Comparison of ENCODE assay signal across 29 cellular contexts in the genomic region with DNA sequence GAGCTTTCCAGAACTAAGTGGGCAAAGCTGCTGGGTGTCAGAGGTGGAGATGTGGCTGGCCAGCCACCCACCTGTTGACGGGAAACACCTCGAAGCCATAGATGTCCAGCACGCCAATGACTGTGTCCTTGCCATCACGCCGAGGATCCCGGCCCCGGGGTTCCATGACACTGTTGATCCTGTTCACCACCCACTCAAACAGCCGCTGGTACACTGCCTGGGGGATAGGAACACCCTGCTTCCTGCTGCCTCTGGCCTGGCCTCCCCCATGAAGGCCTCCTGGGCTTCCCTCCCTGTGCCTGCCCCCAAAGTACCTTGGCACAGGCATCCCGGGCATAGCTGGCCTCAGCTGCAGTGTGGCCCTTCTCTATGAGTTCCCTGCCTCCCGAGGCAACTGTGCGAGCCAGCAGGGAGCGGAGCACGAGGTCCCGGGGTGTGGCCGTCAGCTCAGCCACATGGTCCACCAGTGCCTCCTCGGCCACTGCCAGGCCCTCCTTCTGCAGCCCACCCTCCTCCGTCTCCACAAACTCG. TPM values are rescaled to one million over a fixed set of nuclear protein-coding genes. Genes with fewer than 3 reads are reported as not detected.
DNase-seq lines count a peak whose midpoint lies in the region; ATAC-seq and TF ChIP-seq lines count a peak whose summit lies in the region.
"Had no signal": no experiment of that assay in that cellular context is flagged by ENCODE, and none has a peak within 500 bp of the region (broad histone marks: within the 10 kb centered on the region; RNA-seq: fewer than 3 reads in every experiment).

No MANE protein-coding gene starts in this region.

- no peak overlapping the region for H3K27ac ChIP-seq in ascending aorta
- H3K27ac ChIP-seq: esophagus muscularis mucosa, left ventricle myocardium inferior, parathyroid adenoma, SK-N-MC, tibial artery had no signal

- no peak overlapping the region for H3K4me3 Mint-ChIP-seq in activated CD4-positive, alpha-beta T cell treated with anti-CD3 and anti-CD28 coated beads for 36 hours
- H3K4me3 Mint-ChIP-seq in Calu3 (ENCODE audit: low read depth, unreplicated experiment): no peak overlapping the region
- H3K4me3 Mint-ChIP-seq: activated CD8-positive, alpha-beta memory T cell treated with anti-CD3 and anti-CD28 coated beads, Interleukin-2, amount 10 ng/mL, durations not matched to agents 7 days and 5 days; activated naive CD8-positive, alpha-beta T cell treated with anti-CD3 and anti-CD28 coated beads, Interleukin-2, amount 10 ng/mL, durations not matched to agents 7 days and 5 days; activated T-helper 17 cell treated with anti-CD3 and anti-CD28 coated beads, Interleukin-2, amount 50 U/mL, for 72 hours; CD4-positive, alpha-beta T cell; GM23338; neural crest cell had no signal

- H3K27me3 Mint-ChIP-seq in activated CD4-positive, alpha-beta T cell treated with anti-CD3 and anti-CD28 coated beads for 36 hours: no peaks in the 10 kb centered on the region
- peaks cover 17% of the 10 kb centered on the region for H3K27me3 Mint-ChIP-seq in Calu3 (ENCODE audit: unreplicated experiment)
- H3K27me3 Mint-ChIP-seq: activated CD8-positive, alpha-beta memory T cell treated with anti-CD3 and anti-CD28 coated beads, Interleukin-2, amount 10 ng/mL, durations not matched to agents 7 days and 5 days; activated naive CD8-positive, alpha-beta T cell treated with anti-CD3 and anti-CD28 coated beads, Interleukin-2, amount 10 ng/mL, durations not matched to agents 7 days and 5 days; activated T-helper 17 cell treated with anti-CD3 and anti-CD28 coated beads, Interleukin-2, amount 50 U/mL, for 72 hours; CD4-positive, alpha-beta T cell had no signal

- no peaks in the 10 kb centered on the region for H3K27me3 ChIP-seq in ascending aorta

- no peak overlapping the region for H3K27ac Mint-ChIP-seq in activated CD4-positive, alpha-beta T cell treated with anti-CD3 and anti-CD28 coated beads for 36 hours
- no peak overlapping the region for H3K27ac Mint-ChIP-seq in Calu3 (ENCODE audit: unreplicated experiment)
- H3K27ac Mint-ChIP-seq: activated CD8-positive, alpha-beta memory T cell treated with anti-CD3 and anti-CD28 coated beads, Interleukin-2, amount 10 ng/mL, durations not matched to agents 7 days and 5 days; activated naive CD8-positive, alpha-beta T cell treated with anti-CD3 and anti-CD28 coated beads, Interleukin-2, amount 10 ng/mL, durations not matched to agents 7 days and 5 days; activated T-helper 17 cell treated with anti-CD3 and anti-CD28 coated beads, Interleukin-2, amount 50 U/mL, for 72 hours; CD4-positive, alpha-beta T cell; GM23338 had no signal

- H3K4me3 ChIP-seq in ascending aorta: no peak overlapping the region
- H3K4me3 ChIP-seq: esophagus muscularis mucosa, GM23338, left ventricle myocardium inferior, SK-N-MC, tibial artery had no signal

- H3K4me1 ChIP-seq in ascending aorta: no peaks in the 10 kb centered on the region
- H3K4me1 ChIP-seq: esophagus muscularis mucosa, left ventricle myocardium inferior, parathyroid adenoma, tibial artery had no signal

- intact Hi-C loops in activated CD4-positive, alpha-beta T cell treated with anti-CD3 and anti-CD28 coated beads for 36 hours (cut with DNase I, micrococcal nuclease): no loop called here
- intact Hi-C loops in posterior vena cava (cut with DNase I): loop anchor here (10.0 kb wide), 2 partner anchors 134 to 164 kb away; no protein-coding TSS in a partner anchor
- intact Hi-C loops in ascending aorta (cut with DNase I): loop anchor here (5.0 kb wide), 1 partner anchor 167 kb away; no protein-coding TSS in a partner anchor
- intact Hi-C loops in Calu3 (cut with micrococcal nuclease; ENCODE audit: unreplicated experiment): no loop called here

- H3K4me1 Mint-ChIP-seq in activated CD4-positive, alpha-beta T cell treated with anti-CD3 and anti-CD28 coated beads for 36 hours: peaks cover 34% of the 10 kb centered on the region
- H3K4me1 Mint-ChIP-seq in Calu3 (ENCODE audit: low read depth, unreplicated experiment): no peaks in the 10 kb centered on the region
- H3K4me1 Mint-ChIP-seq: GM23338, neural crest cell had no signal

- no peaks in the 10 kb centered on the region for H3K9me3 Mint-ChIP-seq in activated CD4-positive, alpha-beta T cell treated with anti-CD3 and anti-CD28 coated beads for 36 hours (ENCODE audit: low read depth)
- H3K9me3 Mint-ChIP-seq in Calu3 (ENCODE audit: low read depth, unreplicated experiment): no peaks in the 10 kb centered on the region
- H3K9me3 Mint-ChIP-seq: activated naive CD8-positive, alpha-beta T cell treated with anti-CD3 and anti-CD28 coated beads, Interleukin-2, amount 10 ng/mL, durations not matched to agents 7 days and 5 days; activated T-helper 17 cell treated with anti-CD3 and anti-CD28 coated beads, Interleukin-2, amount 50 U/mL, for 72 hours; CD4-positive, alpha-beta T cell; GM23338; neural crest cell had no signal

- peaks cover 0 to 2% of the 10 kb centered on the region in 2 donors for H3K36me3 ChIP-seq in ascending aorta
- H3K36me3 ChIP-seq: esophagus muscularis mucosa, left ventricle myocardium inferior had no signal

- POLR2A ChIA-PET in activated CD4-positive, alpha-beta T cell treated with anti-CD3 and anti-CD28 coated beads for 36 hours (lab: Charles Lee): interaction anchor here (0.6 kb wide), 1 partner anchor 30 kb away, joined by 3 read pairs; no protein-coding TSS in a partner anchor

- DNase-seq in activated CD4-positive, alpha-beta T cell treated with anti-CD3 and anti-CD28 coated beads for 36 hours: peak; percentile 16
- no peak for DNase-seq in activated CD4-positive, alpha-beta T cell treated with anti-CD3 and anti-CD28 coated beads, Interleukin-2, amount 50 U/mL, for 4 hours
- DNase-seq in stimulated activated CD4-positive, alpha-beta T cell treated with anti-CD3 and anti-CD28 coated beads, Interleukin-15, amount 100 ng/mL, for 24 hours: peak; percentile 21
- DNase-seq in stimulated activated CD4-positive, alpha-beta T cell treated with anti-CD3 and anti-CD28 coated beads, Interleukin-1b, Interleukin-23, amount 100 ng/mL, for 48 hours: no peak
- peak; percentile 80 for DNase-seq in posterior vena cava (ENCODE audit: low spot score)
- no peak for DNase-seq in ascending aorta (ENCODE audit: low spot score in 2 of 2)
- no peak for DNase-seq in Calu3
- DNase-seq: 8988T; activated CD4-positive, alpha-beta T cell treated with anti-CD3 and anti-CD28 coated beads for 1 hour; activated CD8-positive, alpha-beta memory T cell treated with anti-CD3 and anti-CD28 coated beads, Interleukin-2, amount 10 ng/mL, durations not matched to agents 7 days and 5 days; activated naive CD8-positive, alpha-beta T cell treated with anti-CD3 and anti-CD28 coated beads, Interleukin-2, amount 10 ng/mL, durations not matched to agents 7 days and 5 days; CD4-positive, alpha-beta T cell; central memory CD4-positive, alpha-beta T cell; dermis blood vessel endothelial cell; foreskin fibroblast; islet precursor cell; left ventricle myocardium inferior; NCI-H226; NCI-H526 treated with DMSO at 0.1 percent for 48 hours; PC-3; T-helper 2 cell had no signal

- no peak for ATAC-seq in activated CD4-positive, alpha-beta T cell treated with anti-CD3 and anti-CD28 coated beads for 36 hours
- ATAC-seq in GM21717 (IDR thresholded peaks at IDR 0.05; ENCODE audit: unreplicated experiment): no peak
- ATAC-seq: activated CD8-positive, alpha-beta memory T cell treated with anti-CD3 and anti-CD28 coated beads, Interleukin-2, amount 10 ng/mL, durations not matched to agents 7 days and 5 days; activated T-helper 17 cell treated with anti-CD3 and anti-CD28 coated beads, Interleukin-2, amount 50 U/mL, for 72 hours; GM23338; PC-3 had no signal

- CTCF ChIA-PET in activated CD4-positive, alpha-beta T cell treated with anti-CD3 and anti-CD28 coated beads for 36 hours (lab: Charles Lee): interaction anchor here (0.9 kb wide), 1 partner anchor 164 kb away, joined by 3 read pairs; no protein-coding TSS in a partner anchor
- CTCF ChIA-PET in Calu3 (lab: Charles Lee): interaction anchor here (0.6 kb wide), 1 partner anchor 240 kb away, joined by 6 read pairs; no protein-coding TSS in a partner anchor

- peaks cover 87% of the 10 kb centered on the region for H3K36me3 Mint-ChIP-seq in activated CD4-positive, alpha-beta T cell treated with anti-CD3 and anti-CD28 coated beads for 36 hours (ENCODE audit: low read depth)
- no peaks in the 10 kb centered on the region for H3K36me3 Mint-ChIP-seq in Calu3 (ENCODE audit: insufficient read depth, unreplicated experiment)

- no peaks in the 10 kb centered on the region for H3K9me3 ChIP-seq in ascending aorta
- H3K9me3 ChIP-seq: esophagus muscularis mucosa, left ventricle myocardium inferior, tibial artery had no signal

- BruUV-seq in Calu3 (replicated peaks; lab: Mats Ljungman, UMichigan): no TSS peak

- TF ChIP-seq CTCF in ascending aorta (IDR thresholded peaks at IDR 0.05) (no peak), Calu3 (IDR thresholded peaks at IDR 0.05; ENCODE audit: unreplicated experiment) (no peak)

RNA-seq across cellular contexts. Expression of a gene that starts 8.2 kb away (rescaled TPM):
- 100 to 1,000 TPM; 369 to 376 TPM for total RNA-seq in activated CD4-positive, alpha-beta T cell treated with anti-CD3 and anti-CD28 coated beads for 36 hours
- 1 to 10 TPM; 4.9 to 6.3 TPM for total RNA-seq in posterior vena cava
- 5.9 TPM for total RNA-seq in ascending aorta
- 0.33 and 0.39 TPM in 2 replicates for total RNA-seq in Calu3 (2022)

RNA-seq across cellular contexts. Expression of a gene that starts 29.4 kb away (rescaled TPM):
- total RNA-seq in activated CD4-positive, alpha-beta T cell treated with anti-CD3 and anti-CD28 coated beads for 36 hours: 10 to 100 TPM; 70.1 to 80.1 TPM
- total RNA-seq in posterior vena cava (10 to 100 TPM; 31.8 to 36.9 TPM), ascending aorta (61.5 TPM), Calu3 (2022) (59.8 and 62.9 TPM in 2 replicates)

Comparison
In these comparisons a context has a peak if more than half of its experiments do, and no peak if none do; other contexts are left out.
1. DNase-seq: peak in activated CD4-positive, alpha-beta T cell treated with anti-CD3 and anti-CD28 coated beads for 36 hours (single experiment), stimulated activated CD4-positive, alpha-beta T cell treated with anti-CD3 and anti-CD28 coated beads, Interleukin-15, amount 100 ng/mL, for 24 hours (single experiment) and posterior vena cava (single experiment); none in activated CD4-positive, alpha-beta T cell treated with anti-CD3 and anti-CD28 coated beads, Interleukin-2, amount 50 U/mL, for 4 hours (0 of 2), stimulated activated CD4-positive, alpha-beta T cell treated with anti-CD3 and anti-CD28 coated beads, Interleukin-1b, Interleukin-23, amount 100 ng/mL, for 48 hours (single experiment), ascending aorta (0 of 2) and Calu3 (single experiment).
2. RNA of a gene that starts 8.2 kb away (total RNA-seq): 369 to 376 TPM in activated CD4-positive, alpha-beta T cell treated with anti-CD3 and anti-CD28 coated beads for 36 hours; 4.9 to 6.3 TPM in posterior vena cava, 5.9 TPM in ascending aorta (single experiment) and 0.33 to 0.39 TPM in Calu3; every median in the first group is over 10 times any median in the second.
3. intact Hi-C loops: an anchor here in posterior vena cava (10.0 kb wide) and ascending aorta (5.0 kb wide); none called in activated CD4-positive, alpha-beta T cell treated with anti-CD3 and anti-CD28 coated beads for 36 hours and Calu3.